ENCODE assay signal across 26 cellular contexts in the genomic region with DNA sequence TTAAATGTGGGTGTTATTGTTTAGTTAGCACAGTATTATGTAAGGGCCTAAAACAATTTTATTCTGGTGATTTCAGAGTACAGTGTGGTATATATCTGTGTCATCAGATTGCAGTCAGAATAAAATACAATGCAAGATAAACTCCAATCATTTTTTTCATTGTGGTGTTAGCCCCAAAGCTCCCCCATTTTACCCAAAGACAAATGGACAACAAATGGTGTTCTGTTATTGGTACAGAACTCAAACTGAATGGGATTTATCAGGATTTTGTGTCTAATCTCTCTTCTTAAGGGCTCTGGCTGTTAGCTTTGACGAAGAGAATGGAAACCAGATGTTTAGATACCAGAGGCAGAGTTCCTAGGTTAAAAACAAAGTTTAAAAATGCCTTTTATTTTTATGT.
"Had no signal": no experiment of that assay in that cellular context is flagged by ENCODE, and none has a peak within 500 bp of the region (broad histone marks: within the 10 kb centered on the region; RNA-seq: fewer than 3 reads in every experiment).

No MANE protein-coding gene starts in this region.

- H3K36me3 ChIP-seq: gastroesophageal sphincter, heart right ventricle, left lung, neutrophil, right lobe of liver, suprapubic skin, transverse colon, vagina had no signal

- H3K27me3 Mint-ChIP-seq: progenitor cell of endocrine pancreas had no signal

- ATAC-seq: esophagus mucosa; foreskin keratinocyte; gastroesophageal sphincter; heart right ventricle; left cardiac atrium; left lung; naive thymus-derived CD8-positive, alpha-beta T cell; right lobe of liver; stimulated activated naive B cell treated with anti-CD40 and anti-IgM and Interleukin-4, amounts not matched to agents 10 μg/mL and 1 μg/mL and 100 μg/mL, for 72 hours had no signal

- DNase-seq: cortex of kidney; dorsolateral prefrontal cortex; effector CD4-positive, alpha-beta T cell; foreskin keratinocyte; glutamatergic neuron; heart right ventricle; hippocampal formation; left cardiac atrium; left lung; mesenchymal stem cell; naive thymus-derived CD8-positive, alpha-beta T cell; right lobe of liver; small intestine; stimulated activated CD4-positive, alpha-beta T cell treated with anti-CD3 and anti-CD28 coated beads, Interleukin-15, amount 100 ng/mL, for 24 hours; stimulated activated CD4-positive, alpha-beta T cell treated with anti-CD3 and anti-CD28 coated beads, Interleukin-2, amount 100 ng/mL, for 48 hours; stimulated activated naive B cell treated with anti-CD40 and anti-IgM and Interleukin-4, amounts not matched to agents 10 μg/mL and 1 μg/mL and 100 μg/mL, for 72 hours; transverse colon had no signal

- H3K4me1 ChIP-seq: foreskin keratinocyte, gastroesophageal sphincter, heart right ventricle, left lung, parathyroid adenoma, right lobe of liver, suprapubic skin, transverse colon, vagina had no signal

- H3K9me3 Mint-ChIP-seq: naive thymus-derived CD8-positive, alpha-beta T cell; stimulated activated naive B cell treated with anti-CD40 and anti-IgM and Interleukin-4, amounts not matched to agents 10 μg/mL and 1 μg/mL and 100 μg/mL, for 72 hours; stimulated activated naive CD8-positive, alpha-beta T cell treated with anti-CD3 and anti-CD28 coated beads, Interleukin-15, Interleukin-2, amounts not matched to agents 100 ng/mL and 50 ng/mL, for 24 hours had no signal

- H3K27ac ChIP-seq: dorsolateral prefrontal cortex, epithelial cell of prostate, foreskin keratinocyte, gastroesophageal sphincter, heart right ventricle, left lung, neutrophil, parathyroid adenoma, right lobe of liver, suprapubic skin, transverse colon, vagina had no signal

- H3K27me3 ChIP-seq: gastroesophageal sphincter, heart right ventricle, left lung, neutrophil, right lobe of liver, suprapubic skin, transverse colon, vagina had no signal

- H3K4me3 ChIP-seq: dorsolateral prefrontal cortex, gastroesophageal sphincter, heart right ventricle, left lung, right lobe of liver, suprapubic skin, transverse colon, vagina had no signal

- H3K9me3 ChIP-seq: gastroesophageal sphincter, neutrophil, right lobe of liver, suprapubic skin, transverse colon, vagina had no signal

- H3K36me3 Mint-ChIP-seq: naive thymus-derived CD8-positive, alpha-beta T cell; stimulated activated naive B cell treated with anti-CD40 and anti-IgM and Interleukin-4, amounts not matched to agents 10 μg/mL and 1 μg/mL and 100 μg/mL, for 72 hours had no signal

- H3K27ac Mint-ChIP-seq: naive thymus-derived CD8-positive, alpha-beta T cell; progenitor cell of endocrine pancreas; stimulated activated naive B cell treated with anti-CD40 and anti-IgM and Interleukin-4, amounts not matched to agents 10 μg/mL and 1 μg/mL and 100 μg/mL, for 72 hours; stimulated activated naive CD8-positive, alpha-beta T cell treated with anti-CD3 and anti-CD28 coated beads, Interleukin-15, Interleukin-2, amounts not matched to agents 100 ng/mL and 50 ng/mL, for 24 hours had no signal

- H3K9ac ChIP-seq: parathyroid adenoma had no signal

- H3K4me3 Mint-ChIP-seq: naive thymus-derived CD8-positive, alpha-beta T cell; stimulated activated naive B cell treated with anti-CD40 and anti-IgM and Interleukin-4, amounts not matched to agents 10 μg/mL and 1 μg/mL and 100 μg/mL, for 72 hours; stimulated activated naive CD8-positive, alpha-beta T cell treated with anti-CD3 and anti-CD28 coated beads, Interleukin-15, Interleukin-2, amounts not matched to agents 100 ng/mL and 50 ng/mL, for 24 hours had no signal

- H3K4me1 Mint-ChIP-seq: naive thymus-derived CD8-positive, alpha-beta T cell; stimulated activated naive B cell treated with anti-CD40 and anti-IgM and Interleukin-4, amounts not matched to agents 10 μg/mL and 1 μg/mL and 100 μg/mL, for 72 hours had no signal
